8 cellular contexts compared by ENCODE assay signal in the genomic region with DNA sequence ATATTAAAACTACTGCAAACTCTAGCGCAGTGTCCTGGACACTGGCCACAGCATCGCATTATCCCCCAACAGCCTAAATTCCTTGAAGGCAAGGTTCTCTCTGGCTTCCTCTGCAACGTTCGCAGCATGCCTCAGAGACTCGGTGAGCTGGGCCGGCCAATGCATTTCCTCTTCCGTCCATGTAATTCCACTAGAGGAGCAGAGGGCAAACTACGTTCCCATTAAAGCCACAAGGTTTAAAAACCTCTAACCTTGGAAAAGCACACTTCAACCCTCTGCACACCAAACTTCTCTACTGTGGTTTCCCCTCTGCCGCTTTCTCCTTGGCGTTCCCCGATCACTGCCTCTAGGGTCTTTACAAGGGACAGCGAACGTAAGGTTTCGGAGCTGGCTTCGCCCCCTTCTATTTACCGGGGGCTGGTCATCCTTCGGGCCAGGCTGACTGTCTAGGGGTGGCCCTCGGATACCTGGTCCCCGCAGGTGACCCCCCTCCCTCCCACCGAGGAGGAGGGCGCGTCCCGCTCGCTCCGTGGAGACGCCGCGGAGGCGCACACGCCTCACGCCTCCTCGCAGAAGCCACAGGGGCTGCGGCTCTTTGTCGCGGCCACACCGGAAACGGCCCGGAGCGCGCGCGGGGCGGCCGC. TPM values are rescaled to one million over a fixed set of nuclear protein-coding genes. Genes with fewer than 3 reads are reported as not detected.
DNase-seq lines count a peak whose midpoint lies in the region; ATAC-seq and TF ChIP-seq lines count a peak whose summit lies in the region.

No MANE protein-coding gene starts in this region.

- peak overlapping the region; percentile 82 for H3K9ac ChIP-seq in HUES48 (ENCODE audit: low read depth, low read length)
- H3K9ac ChIP-seq in SK-N-SH: peak overlapping the region; percentile 86
- H3K9ac ChIP-seq in duodenal mucosa (ENCODE audit: low read depth in 1 of 2, low read length in 2 of 2): peak overlapping the region; percentile 79 to 81
- H3K9ac ChIP-seq in subcutaneous abdominal adipose tissue (ENCODE audit: low read length in 5 of 5): peak overlapping the region; percentile 64 to 95 (median 82)

- H3K27ac ChIP-seq in HUES48 (ENCODE audit: low read depth, low read length) (peak overlapping the region; percentile 97), SK-N-SH (ENCODE audit: low read depth in 2 of 2, low read length in 1 of 2) (peak overlapping the region; percentile 70 to 97), duodenal mucosa (ENCODE audit: low read depth, low read length) (peak overlapping the region; percentile 71), subcutaneous abdominal adipose tissue (ENCODE audit: low read depth, low read length) (peak overlapping the region; percentile 76)

- H3K4me1 ChIP-seq in HUES48 (ENCODE audit: control insufficient read depth, insufficient read depth, low read length) (peaks cover 25% of the 10 kb centered on the region), SK-N-SH (ENCODE audit: control insufficient read depth in 1 of 2, insufficient read depth in 2 of 2, low read depth in 1 of 2, low read length in 1 of 2) (peaks cover 3 to 24% of the 10 kb centered on the region in 2 experiments; a peak in 3 of 4 replicates), duodenal mucosa (ENCODE audit: control insufficient read depth in 1 of 2, insufficient read depth in 2 of 2, low read length in 2 of 2) (peaks cover 15 to 22% of the 10 kb centered on the region in 2 donors), subcutaneous abdominal adipose tissue (ENCODE audit: control insufficient read depth in 5 of 5, insufficient read depth in 5 of 5, low read length in 5 of 5) (peaks cover 6 to 24% (median 23%) of the 10 kb centered on the region in 5 donors)

- TF ChIP-seq EP300 in SK-N-SH (IDR thresholded peaks at IDR 0.05; ENCODE audit: borderline replicate concordance in 1 of 2, low read depth in 1 of 2, low read length in 1 of 2): no peak

- peak; percentile 51 for ATAC-seq in GM21619 (IDR thresholded peaks at IDR 0.05; ENCODE audit: unreplicated experiment)

- no peak for TF ChIP-seq RAD21 in SK-N-SH (IDR thresholded peaks at IDR 0.05; ENCODE audit: low read length)

- CTCF ChIA-PET in SK-N-SH (lab: Yijun Ruan, JAX): interaction anchor here (1.2 to 2.2 kb wide), 6 partner anchors 9 to 867 kb away, joined by 3 to 9 read pairs (median 4); no protein-coding TSS in a partner anchor

- no peaks in the 10 kb centered on the region for H3K9me3 ChIP-seq in HUES48 (ENCODE audit: control insufficient read depth, insufficient read depth, low read length)
- no peaks in the 10 kb centered on the region for H3K9me3 ChIP-seq in SK-N-SH
- H3K9me3 ChIP-seq in duodenal mucosa (ENCODE audit: control insufficient read depth in 1 of 2, low read length in 2 of 2): no peaks in the 10 kb centered on the region
- H3K9me3 ChIP-seq in subcutaneous abdominal adipose tissue (ENCODE audit: control insufficient read depth in 5 of 5, low read length in 5 of 5): no peaks in the 10 kb centered on the region

- H3K36me3 ChIP-seq in HUES48 (ENCODE audit: control insufficient read depth, insufficient read depth, low read length): no peaks in the 10 kb centered on the region
- H3K36me3 ChIP-seq in SK-N-SH (replicated peaks in 1 of 2; ENCODE audit: control insufficient read depth in 1 of 2, insufficient read depth in 2 of 2, low read length in 1 of 2): no peaks in the 10 kb centered on the region
- no peaks in the 10 kb centered on the region for H3K36me3 ChIP-seq in duodenal mucosa (ENCODE audit: control insufficient read depth in 1 of 2, insufficient read depth in 2 of 2, low read length in 2 of 2)
- H3K36me3 ChIP-seq in subcutaneous abdominal adipose tissue (ENCODE audit: control insufficient read depth in 5 of 5, insufficient read depth in 5 of 5, low read length in 5 of 5): no peaks in the 10 kb centered on the region

- H3K4me3 ChIP-seq in HUES48 (ENCODE audit: low read depth, low read length) (peak overlapping the region; percentile 85), SK-N-SH (ENCODE audit: low read depth in 2 of 2, low read length in 1 of 2) (peak overlapping the region; percentile 75 to 90), duodenal mucosa (ENCODE audit: low read depth in 1 of 2, low read length in 2 of 2) (peak overlapping the region; percentile 89 to 90), subcutaneous abdominal adipose tissue (ENCODE audit: low read depth in 1 of 5, low read length in 5 of 5) (peak overlapping the region; percentile 76 to 91 (median 85))

- H3K4me2 ChIP-seq in SK-N-SH: peak overlapping the region; percentile 95

- H3K27me3 ChIP-seq in HUES48 (ENCODE audit: control insufficient read depth, insufficient read depth, low read length) (peaks cover 59% of the 10 kb centered on the region), SK-N-SH (ENCODE audit: insufficient read depth) (no peaks in the 10 kb centered on the region), duodenal mucosa (ENCODE audit: control insufficient read depth in 1 of 2, insufficient read depth in 2 of 2, low read length in 2 of 2) (no peaks in the 10 kb centered on the region), subcutaneous abdominal adipose tissue (ENCODE audit: control insufficient read depth in 5 of 5, insufficient read depth in 4 of 5, low read length in 5 of 5) (no peaks in the 10 kb centered on the region)

- peaks cover 8% of the 10 kb centered on the region for H3F3A ChIP-seq in SK-N-SH (replicated peaks; ENCODE audit: insufficient read depth)

- H2AFZ ChIP-seq in SK-N-SH (ENCODE audit: low read depth): peak overlapping the region; percentile 94

- POLR2A ChIA-PET in SK-N-SH (lab: Yijun Ruan, JAX): interaction anchor here (0.5 to 1.4 kb wide), 4 partner anchors 18 to 48 kb away, joined by 3 to 4 read pairs (median 3); no protein-coding TSS in a partner anchor

- H4K20me1 ChIP-seq in SK-N-SH (ENCODE audit: insufficient read depth): no peaks in the 10 kb centered on the region

- peak; percentile 9 for DNase-seq in NCI-H2196 (lab: John Stamatoyannopoulos, UW; ENCODE audit: unreplicated experiment)
- no peak for DNase-seq in NCI-H2196 treated with DMSO at 0.1 percent for 48 hours (lab: John Stamatoyannopoulos, UW; ENCODE audit: unreplicated experiment)
- DNase-seq in SK-N-SH: peak; percentile 52
- DNase-seq in lung microvascular endothelial cell (ENCODE audit: low read depth in 2 of 2): peak; percentile 55 to 73

- peaks cover 24% of the 10 kb centered on the region; the same call in 1 of the 2 replicates for H3K79me2 ChIP-seq in SK-N-SH (ENCODE audit: insufficient read depth)

- H3K9me2 ChIP-seq in SK-N-SH: no peaks in the 10 kb centered on the region

- WGBS in SK-N-SH (ENCODE audit: low lambda C conversion rate): 7% methylated on average over 16 of the region's 44 CpGs

- no peak for TF ChIP-seq CTCF in SK-N-SH (IDR thresholded peaks at IDR 0.05)

TF ChIP-seq in SK-N-SH, 30 proteins besides CTCF, POLR2A, EP300 and RAD21:
- TF ChIP-seq, protein P1, sequence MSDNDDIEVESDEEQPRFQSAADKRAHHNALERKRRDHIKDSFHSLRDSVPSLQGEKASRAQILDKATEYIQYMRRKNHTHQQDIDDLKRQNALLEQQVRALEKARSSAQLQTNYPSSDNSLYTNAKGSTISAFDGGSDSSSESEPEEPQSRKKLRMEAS (IDR thresholded peaks at IDR 0.05; ENCODE audit: low read depth): peak; percentile 81
- TF ChIP-seq FOXJ3 (CRISPR knock-in tag; IDR thresholded peaks at IDR 0.05) (no peak), GABPA (IDR thresholded peaks at IDR 0.05; ENCODE audit: low read depth) (peak; percentile 55), POLR2AphosphoS5 (IDR thresholded peaks at IDR 0.05; ENCODE audit: low read depth, low read length) (peak; percentile 24; the same call in 1 of the 2 replicates), CHD2 (IDR thresholded peaks at IDR 0.05; ENCODE audit: low read length, partially characterized antibody) (peak; percentile 27)
- TF ChIP-seq, protein P2, sequence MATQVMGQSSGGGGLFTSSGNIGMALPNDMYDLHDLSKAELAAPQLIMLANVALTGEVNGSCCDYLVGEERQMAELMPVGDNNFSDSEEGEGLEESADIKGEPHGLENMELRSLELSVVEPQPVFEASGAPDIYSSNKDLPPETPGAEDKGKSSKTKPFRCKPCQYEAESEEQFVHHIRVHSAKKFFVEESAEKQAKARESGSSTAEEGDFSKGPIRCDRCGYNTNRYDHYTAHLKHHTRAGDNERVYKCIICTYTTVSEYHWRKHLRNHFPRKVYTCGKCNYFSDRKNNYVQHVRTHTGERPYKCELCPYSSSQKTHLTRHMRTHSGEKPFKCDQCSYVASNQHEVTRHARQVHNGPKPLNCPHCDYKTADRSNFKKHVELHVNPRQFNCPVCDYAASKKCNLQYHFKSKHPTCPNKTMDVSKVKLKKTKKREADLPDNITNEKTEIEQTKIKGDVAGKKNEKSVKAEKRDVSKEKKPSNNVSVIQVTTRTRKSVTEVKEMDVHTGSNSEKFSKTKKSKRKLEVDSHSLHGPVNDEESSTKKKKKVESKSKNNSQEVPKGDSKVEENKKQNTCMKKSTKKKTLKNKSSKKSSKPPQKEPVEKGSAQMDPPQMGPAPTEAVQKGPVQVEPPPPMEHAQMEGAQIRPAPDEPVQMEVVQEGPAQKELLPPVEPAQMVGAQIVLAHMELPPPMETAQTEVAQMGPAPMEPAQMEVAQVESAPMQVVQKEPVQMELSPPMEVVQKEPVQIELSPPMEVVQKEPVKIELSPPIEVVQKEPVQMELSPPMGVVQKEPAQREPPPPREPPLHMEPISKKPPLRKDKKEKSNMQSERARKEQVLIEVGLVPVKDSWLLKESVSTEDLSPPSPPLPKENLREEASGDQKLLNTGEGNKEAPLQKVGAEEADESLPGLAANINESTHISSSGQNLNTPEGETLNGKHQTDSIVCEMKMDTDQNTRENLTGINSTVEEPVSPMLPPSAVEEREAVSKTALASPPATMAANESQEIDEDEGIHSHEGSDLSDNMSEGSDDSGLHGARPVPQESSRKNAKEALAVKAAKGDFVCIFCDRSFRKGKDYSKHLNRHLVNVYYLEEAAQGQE (IDR thresholded peaks at IDR 0.05; ENCODE audit: low read depth, low read length): 0 out of 2 replicates have a peak, but pooled peaks have one; percentile 2

RNA-seq across cellular contexts. Expression of a gene that starts 0.5 kb away (rescaled TPM):
- polyA plus RNA-seq in SK-N-SH (2012; rRNA removed): 23.1 and 30.4 TPM in 2 replicates
- polyA plus RNA-seq in SK-N-SH (2012; cell fraction: cytosol; rRNA removed): 27.4 and 27.8 TPM in 2 replicates
- 19.9 and 32.7 TPM in 2 replicates for polyA plus RNA-seq in SK-N-SH (2012; cell fraction: nucleus; rRNA removed)
- total RNA-seq in lung microvascular endothelial cell: 147 and 192 TPM in 2 replicates
